ENCODE assay signal across 19 cellular contexts in genomic region chr6:6924708-6925107, GRCh38.
DNase-seq lines count a peak whose midpoint lies in the region; ATAC-seq and TF ChIP-seq lines count a peak whose summit lies in the region.
"Had no signal": no experiment of that assay in that cellular context is flagged by ENCODE, and none has a peak within 500 bp of the region (broad histone marks: within the 10 kb centered on the region; RNA-seq: fewer than 3 reads in every experiment).

No MANE protein-coding gene starts in this region.

- no peak overlapping the region for H2BK15ac ChIP-seq in mesenchymal stem cell (ENCODE audit: low read depth, poor library complexity, severe bottlenecking)

- WGBS in adrenal gland, 4 donors = 84 to 86% (median 86%) methylated on average over 5 of the region's 5 CpGs
- WGBS in mesenchymal stem cell = 100% methylated on average over 5 of the region's 5 CpGs

- H3K4ac ChIP-seq in mesenchymal stem cell (ENCODE audit: low read depth in 1 of 2, low read length in 2 of 2) = no peak overlapping the region

- DNase-seq in adrenal gland (peak in 6 of 7 donors; percentile 57 to 83 (median 74)), mesenchymal stem cell (no peak), gastrocnemius medialis (peak; percentile 65 to 84), SKM-1 (lab: John Stamatoyannopoulos, UW; ENCODE audit: unreplicated experiment) (no peak)
- no peak for DNase-seq in activated CD8-positive, alpha-beta T cell treated with anti-CD3 and anti-CD28 coated beads for 36 hours
- DNase-seq in stimulated activated naive CD8-positive, alpha-beta T cell treated with anti-CD3 and anti-CD28 coated beads, Interleukin-15, Interleukin-2, amounts not matched to agents 100 U/mL and 50 U/mL, for 24 hours = no peak
- DNase-seq: 8988T; ACHN; C1 segment of cervical spinal cord; Calu3; CD4-positive, alpha-beta memory T cell; COR-L47; DMS53; DMS79 treated with DMSO at 0.1 percent for 48 hours; GOT3; HFFc6 had no signal

- no peak overlapping the region for H3K27ac Mint-ChIP-seq in activated CD8-positive, alpha-beta T cell treated with anti-CD3 and anti-CD28 coated beads for 36 hours
- H3K27ac Mint-ChIP-seq: CD4-positive, alpha-beta memory T cell; HFFc6 had no signal

- H3K27ac ChIP-seq in adrenal gland (no peak overlapping the region), mesenchymal stem cell (ENCODE audit: low read length, poor library complexity, severe bottlenecking) (no peak overlapping the region), gastrocnemius medialis (peak overlapping the region; percentile 92 to 97 (median 96))
- H3K27ac ChIP-seq: A549 had no signal

- CTCF ChIA-PET in activated CD8-positive, alpha-beta T cell treated with anti-CD3 and anti-CD28 coated beads for 36 hours (lab: Charles Lee) = no interaction called here

- H2BK5ac ChIP-seq in mesenchymal stem cell (ENCODE audit: low read depth, low read length, poor library complexity, severe bottlenecking) = no peak overlapping the region

- intact Hi-C loops in adrenal gland (cut with DNase I) (no loop called here), gastrocnemius medialis (cut with DNase I; ENCODE audit: low total_unique reads) (loop anchor here (5.0 kb wide), 7 partner anchors 97 to 313 kb away; partner anchors contain the start of gene RREB1)
- intact Hi-C loops in activated CD8-positive, alpha-beta T cell treated with anti-CD3 and anti-CD28 coated beads for 36 hours (cut with micrococcal nuclease) = no loop called here

- POLR2A ChIA-PET in activated CD8-positive, alpha-beta T cell treated with anti-CD3 and anti-CD28 coated beads for 36 hours (lab: Charles Lee) = no interaction called here

- ATAC-seq in gastrocnemius medialis = peak; percentile 26 to 35
- ATAC-seq in activated CD8-positive, alpha-beta T cell treated with anti-CD3 and anti-CD28 coated beads for 36 hours = no peak
- ATAC-seq in stimulated activated naive CD8-positive, alpha-beta T cell treated with anti-CD3 and anti-CD28 coated beads, Interleukin-15, Interleukin-2, amounts not matched to agents 100 U/mL and 50 U/mL, for 24 hours = no peak
- no peak for ATAC-seq in HG03280 (IDR thresholded peaks at IDR 0.05; ENCODE audit: unreplicated experiment)
- ATAC-seq: A549 had no signal

- H3K4me1 ChIP-seq in adrenal gland (replicated peaks in 1 of 2) (peaks cover 4% of the 10 kb centered on the region in 2 donors), mesenchymal stem cell (ENCODE audit: control insufficient read depth, insufficient read depth, low read depth, low read length) (peaks cover 3% of the 10 kb centered on the region), gastrocnemius medialis (peaks cover 46 to 70% of the 10 kb centered on the region in 2 donors)
- H3K4me1 ChIP-seq: A549, HAP-1 had no signal

- no peak overlapping the region for H2BK120ac ChIP-seq in mesenchymal stem cell (ENCODE audit: low read depth, low read length)

- peaks cover 1% of the 10 kb centered on the region for H3K4me1 Mint-ChIP-seq in activated CD8-positive, alpha-beta T cell treated with anti-CD3 and anti-CD28 coated beads for 36 hours (ENCODE audit: low read depth)
- H3K4me1 Mint-ChIP-seq: CD4-positive, alpha-beta memory T cell had no signal

- H4K91ac ChIP-seq in mesenchymal stem cell (ENCODE audit: low read length) = no peak overlapping the region

- H3K36me3 ChIP-seq in adrenal gland (replicated peaks in 1 of 2) (no peaks in the 10 kb centered on the region), mesenchymal stem cell (ENCODE audit: control insufficient read depth in 1 of 2, insufficient read depth in 2 of 2, low read depth in 1 of 2, low read length in 2 of 2) (no peaks in the 10 kb centered on the region), gastrocnemius medialis (no peaks in the 10 kb centered on the region)
- H3K36me3 ChIP-seq: HAP-1 had no signal

- no peak overlapping the region for H2AFZ ChIP-seq in mesenchymal stem cell (ENCODE audit: low read depth, low read length)

- no peaks in the 10 kb centered on the region for H3K27me3 ChIP-seq in adrenal gland
- H3K27me3 ChIP-seq in mesenchymal stem cell (ENCODE audit: control insufficient read depth in 1 of 2, insufficient read depth in 1 of 2, low read length in 2 of 2) = peaks cover 0 to under 1% of the 10 kb centered on the region in 2 experiments
- no peaks in the 10 kb centered on the region for H3K27me3 ChIP-seq in gastrocnemius medialis

- no peak overlapping the region for H2BK12ac ChIP-seq in mesenchymal stem cell (ENCODE audit: low read length in 2 of 2)

- no peaks in the 10 kb centered on the region for H3K79me1 ChIP-seq in mesenchymal stem cell (replicated peaks; ENCODE audit: low read length, poor library complexity, severe bottlenecking)

- no peak overlapping the region for H4K8ac ChIP-seq in mesenchymal stem cell (ENCODE audit: low read length)

- H3K9ac ChIP-seq in mesenchymal stem cell (ENCODE audit: low read length) = no peak overlapping the region

- H3K18ac ChIP-seq in mesenchymal stem cell (ENCODE audit: low read depth in 1 of 2, low read length in 2 of 2) = no peak overlapping the region

- in situ Hi-C loops in gastrocnemius medialis (cut with MboI; ENCODE audit: low sequenced_read_pairs in 4 of 4) = loop anchor here (10.0 to 25.0 kb wide), 3 partner anchors 120 to 313 kb away; no protein-coding TSS in a partner anchor

- no peak overlapping the region for H3K4me3 Mint-ChIP-seq in activated CD8-positive, alpha-beta T cell treated with anti-CD3 and anti-CD28 coated beads for 36 hours
- H3K4me3 Mint-ChIP-seq: CD4-positive, alpha-beta memory T cell; HFFc6 had no signal

- TF ChIP-seq CTCF in adrenal gland (IDR thresholded peaks at IDR 0.05) = no peak
- no peak for TF ChIP-seq CTCF in gastrocnemius medialis (IDR thresholded peaks at IDR 0.05 in 4 of 5, conservative IDR thresholded peaks at IDR 0.05 in 1 of 5)
- TF ChIP-seq CTCF in activated CD8-positive, alpha-beta T cell treated with anti-CD3 and anti-CD28 coated beads for 36 hours (IDR thresholded peaks at IDR 0.05) = no peak

- H3K9me3 Mint-ChIP-seq in activated CD8-positive, alpha-beta T cell treated with anti-CD3 and anti-CD28 coated beads for 36 hours = no peaks in the 10 kb centered on the region

- peak overlapping the region; percentile 79 for H2AK5ac ChIP-seq in mesenchymal stem cell (ENCODE audit: low read length, severe bottlenecking)

- H3K27me3 Mint-ChIP-seq in activated CD8-positive, alpha-beta T cell treated with anti-CD3 and anti-CD28 coated beads for 36 hours = peaks cover 19% of the 10 kb centered on the region

- H3K4me2 ChIP-seq in mesenchymal stem cell (ENCODE audit: low read length, poor library complexity, severe bottlenecking) = no peak overlapping the region
- H3K4me2 ChIP-seq: A549 had no signal

- no peaks in the 10 kb centered on the region for H3K9me3 ChIP-seq in adrenal gland (replicated peaks in 1 of 3)
- H3K9me3 ChIP-seq in mesenchymal stem cell (ENCODE audit: control insufficient read depth, low read length) = no peaks in the 10 kb centered on the region
- H3K9me3 ChIP-seq in gastrocnemius medialis = no peaks in the 10 kb centered on the region
- H3K9me3 ChIP-seq: A549, HAP-1 had no signal

- no peaks in the 10 kb centered on the region for H3K36me3 Mint-ChIP-seq in activated CD8-positive, alpha-beta T cell treated with anti-CD3 and anti-CD28 coated beads for 36 hours (ENCODE audit: low read depth)
- H3K36me3 Mint-ChIP-seq: CD4-positive, alpha-beta memory T cell had no signal

- TF ChIP-seq POLR2A in adrenal gland (IDR thresholded peaks at IDR 0.05) (no peak), gastrocnemius medialis (IDR thresholded peaks at IDR 0.05) (no peak)

- H3K14ac ChIP-seq in mesenchymal stem cell (ENCODE audit: low read length in 2 of 2) = no peak overlapping the region

- H3K4me3 ChIP-seq in adrenal gland = no peak overlapping the region
- H3K4me3 ChIP-seq in mesenchymal stem cell (ENCODE audit: insufficient read depth in 1 of 2, low read depth in 1 of 2, low read length in 2 of 2) = no peak overlapping the region
- H3K4me3 ChIP-seq in gastrocnemius medialis = no peak overlapping the region
- H3K4me3 ChIP-seq: A549, HAP-1 had no signal

- H3K23ac ChIP-seq in mesenchymal stem cell (ENCODE audit: low read length in 2 of 2) = no peak overlapping the region

Comparison
In these comparisons a context has a peak if more than half of its experiments do, and no peak if none do; other contexts are left out.
1. DNase-seq: peak in adrenal gland (6 of 7) and gastrocnemius medialis (2 of 2); none in mesenchymal stem cell (single experiment), activated CD8-positive, alpha-beta T cell treated with anti-CD3 and anti-CD28 coated beads for 36 hours (single experiment), stimulated activated naive CD8-positive, alpha-beta T cell treated with anti-CD3 and anti-CD28 coated beads, Interleukin-15, Interleukin-2, amounts not matched to agents 100 U/mL and 50 U/mL, for 24 hours (single experiment) and SKM-1 (single experiment).
2. H3K27ac ChIP-seq: peak in gastrocnemius medialis (4 of 4); none in adrenal gland (0 of 5) and mesenchymal stem cell (single experiment).
3. ATAC-seq: peak in gastrocnemius medialis (2 of 2); none in activated CD8-positive, alpha-beta T cell treated with anti-CD3 and anti-CD28 coated beads for 36 hours (single experiment), stimulated activated naive CD8-positive, alpha-beta T cell treated with anti-CD3 and anti-CD28 coated beads, Interleukin-15, Interleukin-2, amounts not matched to agents 100 U/mL and 50 U/mL, for 24 hours (single experiment) and HG03280 (single experiment).